ENCODE assay signal across 18 cellular contexts in genomic region chr1:95371666-95372320, GRCh38.
DNase-seq lines count a peak whose midpoint lies in the region; TF ChIP-seq lines count a peak whose summit lies in the region.
"Had no signal": no experiment of that assay in that cellular context is flagged by ENCODE, and none has a peak within 500 bp of the region (broad histone marks: within the 10 kb centered on the region; RNA-seq: fewer than 3 reads in every experiment).

No MANE protein-coding gene starts in this region.

- H3K9me2 ChIP-seq in MM.1S (replicated peaks; ENCODE audit: insufficient read depth, low read length), result no peaks in the 10 kb centered on the region

- H3K4me3 Mint-ChIP-seq in nephron, result no peak overlapping the region
- H3K4me3 Mint-ChIP-seq: T-helper 2 cell treated with Interferon-gamma antibody and Interleukin-4, amounts not matched to agents 5 μg/mL and 100 μg/mL, for 36 hours had no signal

- no peaks in the 10 kb centered on the region for H3F3A ChIP-seq in MM.1S (ENCODE audit: insufficient read depth, low read length)

- no peaks in the 10 kb centered on the region for H3K4me1 ChIP-seq in MM.1S (ENCODE audit: low read length)

- no peaks in the 10 kb centered on the region for H3K9me3 Mint-ChIP-seq in nephron
- H3K9me3 Mint-ChIP-seq: T-helper 2 cell treated with Interferon-gamma antibody and Interleukin-4, amounts not matched to agents 5 μg/mL and 100 μg/mL, for 36 hours had no signal

- H3K4me1 Mint-ChIP-seq in nephron, result peaks cover 30% of the 10 kb centered on the region

- H4K20me1 ChIP-seq in MM.1S (ENCODE audit: insufficient read depth, low read length), result no peaks in the 10 kb centered on the region

- no peak overlapping the region for H3K9ac ChIP-seq in MM.1S (ENCODE audit: low read length)
- H3K9ac ChIP-seq: KMS-11 had no signal

- H3K27me3 ChIP-seq in MM.1S (replicated peaks; ENCODE audit: insufficient read depth, low read length), result no peaks in the 10 kb centered on the region

- peak overlapping the region in 2 of 3 experiments; percentile 79 to 86 for H3K27ac Mint-ChIP-seq in nephron
- H3K27ac Mint-ChIP-seq: T-helper 2 cell treated with Interferon-gamma antibody and Interleukin-4, amounts not matched to agents 5 μg/mL and 100 μg/mL, for 36 hours had no signal

- H3K79me2 ChIP-seq in MM.1S (ENCODE audit: low read length), result no peaks in the 10 kb centered on the region

- TF ChIP-seq CTCF in nephron (IDR thresholded peaks at IDR 0.05; ENCODE audit: unreplicated experiment in 3 of 3) (no peak), MM.1S (IDR thresholded peaks at IDR 0.05; ENCODE audit: low read length) (no peak)

- peak; percentile 60 for DNase-seq in COLO668 (lab: John Stamatoyannopoulos, UW; ENCODE audit: unreplicated experiment)
- DNase-seq in DMS79 (lab: John Stamatoyannopoulos, UW), result peak; percentile 6
- DNase-seq in NCI-H1436 treated with DMSO at 0.1 percent for 48 hours (lab: John Stamatoyannopoulos, UW), result peak; percentile 75
- DNase-seq in mesenteric fat pad (ENCODE audit: low spot score), result no peak
- DNase-seq in HuH-7 (ENCODE audit: low spot score), result no peak
- no peak for DNase-seq in NCI-H146 (lab: John Stamatoyannopoulos, UW)
- no peak for DNase-seq in MM.1S
- DNase-seq: ACHN, NCI-H187, NCI-H2171, NCI-H446 treated with DMSO at 0.1 percent for 48 hours, NCI-H774, Right ventricle myocardium superior had no signal

- H3K4me2 ChIP-seq in MM.1S (ENCODE audit: low read depth, low read length), result no peak overlapping the region
- H3K4me2 ChIP-seq: KMS-11 had no signal

- no peak overlapping the region for H3K27ac ChIP-seq in MM.1S (ENCODE audit: low read length)
- H3K27ac ChIP-seq: KMS-11, SK-N-MC had no signal

- H3K27me3 Mint-ChIP-seq in nephron (ENCODE audit: low read depth), result no peaks in the 10 kb centered on the region

- no peaks in the 10 kb centered on the region for H3K9me3 ChIP-seq in MM.1S (replicated peaks; ENCODE audit: insufficient read depth, low read length)

- no peak overlapping the region for H3K4me3 ChIP-seq in MM.1S (ENCODE audit: low read length)
- H3K4me3 ChIP-seq: GM12878, SK-N-MC had no signal

- no peak overlapping the region for H2AFZ ChIP-seq in MM.1S (ENCODE audit: low read length)

- H3K36me3 Mint-ChIP-seq in nephron (ENCODE audit: low read depth), result no peaks in the 10 kb centered on the region

- no peaks in the 10 kb centered on the region for H3K36me3 ChIP-seq in MM.1S (replicated peaks; ENCODE audit: insufficient read depth, low read length)

Comparison
In these comparisons a context has a peak if more than half of its experiments do, and no peak if none do; other contexts are left out.
1. DNase-seq: peak in COLO668 (single experiment), DMS79 (single experiment) and NCI-H1436 treated with DMSO at 0.1 percent for 48 hours (single experiment); none in mesenteric fat pad (single experiment), HuH-7 (single experiment), NCI-H146 (single experiment) and MM.1S (single experiment).